8 cellular contexts compared by ENCODE assay signal in the genomic region with DNA sequence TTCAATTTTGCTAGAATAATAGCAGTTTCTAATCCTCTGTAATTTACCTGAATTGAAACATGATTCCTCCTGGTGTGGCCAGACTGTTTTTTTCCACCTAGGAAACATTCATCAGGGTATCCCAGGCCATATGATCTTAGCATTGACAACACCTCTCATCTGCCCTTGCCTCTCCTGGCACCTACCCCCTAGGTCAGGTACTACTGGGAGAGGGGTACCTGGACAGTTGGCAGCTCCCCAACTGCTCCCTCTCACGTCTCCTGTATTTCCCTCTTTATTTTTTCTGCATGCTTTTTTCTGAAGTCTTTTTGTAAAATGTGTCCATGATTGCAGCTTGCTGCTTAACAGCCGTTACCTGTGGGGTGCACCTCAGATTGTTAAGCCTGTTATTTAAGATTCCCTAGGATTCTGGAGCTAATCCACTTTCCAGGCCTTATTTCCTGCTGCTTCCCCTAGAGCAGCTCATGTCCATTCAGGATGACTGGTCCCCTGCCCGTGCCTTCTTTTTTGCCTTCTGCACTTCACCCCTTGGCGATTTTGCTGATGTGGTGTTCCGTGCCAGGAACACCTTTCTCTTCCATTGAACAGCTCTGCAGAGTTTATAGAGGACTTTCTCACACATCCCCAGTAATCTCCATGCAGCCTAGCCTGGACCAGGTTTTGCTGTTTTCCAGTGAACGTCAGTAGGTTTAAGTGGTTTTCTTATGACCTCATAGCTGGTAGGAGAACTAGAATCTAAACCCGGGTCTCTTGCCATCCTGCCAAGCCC. TPM values are rescaled to one million over a fixed set of nuclear protein-coding genes. Genes with fewer than 3 reads are reported as not detected.
DNase-seq lines count a peak whose midpoint lies in the region; ATAC-seq and TF ChIP-seq lines count a peak whose summit lies in the region.

No MANE protein-coding gene starts in this region.

- no peak overlapping the region for H2BK12ac ChIP-seq in neuronal stem cell (ENCODE audit: low read length)

- H3K18ac ChIP-seq in neuronal stem cell (ENCODE audit: low read length): no peak overlapping the region

- H2BK5ac ChIP-seq in neuronal stem cell (ENCODE audit: low read length): no peak overlapping the region

- DNase-seq in NCI-H69 (lab: John Stamatoyannopoulos, UW): peak; percentile 92
- DNase-seq in epithelial cell of proximal tubule (ENCODE audit: low read depth): peak; percentile 19
- peak; percentile 35 for DNase-seq in neuronal stem cell (ENCODE audit: low spot score)
- DNase-seq in GDM1 (lab: John Stamatoyannopoulos, UW): no peak

- no peak overlapping the region for H2BK15ac ChIP-seq in neuronal stem cell (ENCODE audit: low read length)

- H3K4me3 ChIP-seq in HEK293 (ENCODE audit: low read depth, low read length) (0 out of 2 replicates have a peak overlapping the region, but pooled peaks have one; percentile 12), epithelial cell of proximal tubule (ENCODE audit: low read depth, low read length) (peak overlapping the region; percentile 17), neuronal stem cell (ENCODE audit: low read length in 2 of 2) (peak overlapping the region in 1 of 2 donors; percentile 2)

- H3K4me1 ChIP-seq in HEK293 (ENCODE audit: control insufficient read depth, insufficient read depth, low read length) (no peaks in the 10 kb centered on the region), neuronal stem cell (ENCODE audit: control insufficient read depth in 2 of 2, insufficient read depth in 1 of 2, low read depth in 1 of 2, low read length in 2 of 2) (peaks cover 3% of the 10 kb centered on the region in 2 donors)

- no CpG with 5 or more reads among the region's 7 CpGs for WGBS in neuronal stem cell (ENCODE audit: extremely low coverage in 2 of 2, insufficient read length in 2 of 2, insufficient replicate concordance in 1 of 2), 2 donors

- no peak overlapping the region for H3K4ac ChIP-seq in neuronal stem cell (ENCODE audit: low read length)

- H2AFZ ChIP-seq in neuronal stem cell (ENCODE audit: low read length): no peak overlapping the region

- no peak overlapping the region for H2AK5ac ChIP-seq in neuronal stem cell (ENCODE audit: low read depth, low read length)

- H3K27me3 ChIP-seq in neuronal stem cell (ENCODE audit: control insufficient read depth in 3 of 3, insufficient read depth in 3 of 3, low read depth in 1 of 3, low read length in 3 of 3): no peaks in the 10 kb centered on the region

- ATAC-seq in GM19452 (IDR thresholded peaks at IDR 0.05; ENCODE audit: unreplicated experiment) (no peak), HG02981 (IDR thresholded peaks at IDR 0.05; ENCODE audit: unreplicated experiment) (no peak), HG02973 (IDR thresholded peaks at IDR 0.05; ENCODE audit: unreplicated experiment) (no peak)

- H3K4me2 ChIP-seq in neuronal stem cell (ENCODE audit: insufficient read depth, low read length, poor library complexity, severe bottlenecking): no peak overlapping the region

- H3K9me3 ChIP-seq in HEK293 (ENCODE audit: control insufficient read depth, insufficient read depth, low read depth, low read length) (no peaks in the 10 kb centered on the region), neuronal stem cell (replicated peaks in 1 of 2; ENCODE audit: control insufficient read depth in 2 of 2, insufficient read depth in 1 of 2, low read depth in 1 of 2, low read length in 2 of 2) (no peaks in the 10 kb centered on the region)

- no peaks in the 10 kb centered on the region for H3K36me3 ChIP-seq in HEK293 (ENCODE audit: control insufficient read depth in 2 of 2, insufficient read depth in 1 of 2, low read length in 2 of 2)
- H3K36me3 ChIP-seq in neuronal stem cell (replicated peaks in 1 of 2; ENCODE audit: control insufficient read depth in 2 of 2, insufficient read depth in 2 of 2, low read length in 2 of 2): peaks cover 0 to 1% of the 10 kb centered on the region in 2 donors

- no peaks in the 10 kb centered on the region for H3K79me1 ChIP-seq in neuronal stem cell (ENCODE audit: low read depth, low read length)

- POLR2A ChIA-PET in HEK293 (lab: Yijun Ruan, JAX): interaction anchor here (0.6 to 1.0 kb wide), 5 partner anchors 19 to 405 kb away, joined by 3 to 8 read pairs (median 3); a partner anchor contains a TSS

- CTCF ChIA-PET in HEK293 (lab: Yijun Ruan, JAX): interaction anchor here (0.7 to 1.1 kb wide), 3 partner anchors 9 to 619 kb away, joined by 3 to 9 read pairs (median 6); no protein-coding TSS in a partner anchor

- H4K8ac ChIP-seq in neuronal stem cell (ENCODE audit: low read depth, low read length): no peak overlapping the region

- H3K9ac ChIP-seq in neuronal stem cell (ENCODE audit: low read depth, low read length, poor library complexity): no peak overlapping the region

- no peak overlapping the region for H2BK120ac ChIP-seq in neuronal stem cell (ENCODE audit: low read depth, low read length)

- H3K23ac ChIP-seq in neuronal stem cell (ENCODE audit: low read depth, low read length, poor library complexity): no peak overlapping the region

- H3K14ac ChIP-seq in neuronal stem cell (ENCODE audit: low read length): no peak overlapping the region

- H3K27ac ChIP-seq in HEK293 (ENCODE audit: extremely low read depth, low read depth, low read length): no peak overlapping the region
- H3K27ac ChIP-seq in neuronal stem cell (replicated peaks; ENCODE audit: low read length): no peak overlapping the region

- H4K91ac ChIP-seq in neuronal stem cell (ENCODE audit: low read depth, low read length, poor library complexity): no peak overlapping the region

- TF ChIP-seq CTCF in HEK293 (tag by site-specific recombination; IDR thresholded peaks at IDR 0.05) (no peak), epithelial cell of proximal tubule (conservative IDR thresholded peaks at IDR 0.05; ENCODE audit: low read depth, low read length) (no peak)

TF ChIP-seq in HEK293, 187 proteins besides CTCF, POLR2A, EP300 and RAD21 (continues in another document):
- TF ChIP-seq, protein P1, sequence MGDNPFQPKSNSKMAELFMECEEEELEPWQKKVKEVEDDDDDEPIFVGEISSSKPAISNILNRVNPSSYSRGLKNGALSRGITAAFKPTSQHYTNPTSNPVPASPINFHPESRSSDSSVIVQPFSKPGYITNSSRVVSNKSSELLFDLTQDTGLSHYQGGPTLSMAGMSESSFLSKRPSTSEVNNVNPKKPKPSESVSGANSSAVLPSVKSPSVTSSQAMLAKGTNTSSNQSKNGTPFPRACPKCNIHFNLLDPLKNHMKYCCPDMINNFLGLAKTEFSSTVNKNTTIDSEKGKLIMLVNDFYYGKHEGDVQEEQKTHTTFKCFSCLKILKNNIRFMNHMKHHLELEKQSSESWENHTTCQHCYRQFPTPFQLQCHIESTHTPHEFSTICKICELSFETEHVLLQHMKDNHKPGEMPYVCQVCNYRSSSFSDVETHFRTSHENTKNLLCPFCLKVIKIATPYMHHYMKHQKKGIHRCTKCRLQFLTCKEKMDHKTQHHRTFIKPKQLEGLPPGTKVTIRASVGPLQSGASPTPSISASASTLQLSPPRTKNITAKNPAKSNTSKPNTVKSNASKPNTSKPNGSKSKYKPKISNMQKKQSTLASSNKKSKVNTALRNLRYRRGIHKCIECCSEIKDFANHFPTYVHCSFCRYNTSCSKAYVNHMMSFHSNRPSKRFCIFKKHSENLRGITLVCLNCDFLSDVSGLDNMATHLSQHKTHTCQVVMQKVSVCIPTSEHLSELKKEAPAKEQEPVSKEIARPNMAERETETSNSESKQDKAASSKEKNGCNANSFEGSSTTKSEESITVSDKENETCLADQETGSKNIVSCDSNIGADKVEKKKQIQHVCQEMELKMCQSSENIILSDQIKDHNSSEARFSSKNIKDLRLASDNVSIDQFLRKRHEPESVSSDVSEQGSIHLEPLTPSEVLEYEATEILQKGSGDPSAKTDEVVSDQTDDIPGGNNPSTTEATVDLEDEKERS (tag by site-specific recombination; IDR thresholded peaks at IDR 0.05): no peak
- TF ChIP-seq ZNF202 (tag by site-specific recombination; IDR thresholded peaks at IDR 0.05; ENCODE audit: borderline replicate concordance) (no peak), ZSCAN23 (tag by site-specific recombination; IDR thresholded peaks at IDR 0.05) (no peak), HOXC10 (CRISPR knock-in tag; IDR thresholded peaks at IDR 0.05) (no peak), ZNF785 (tag by site-specific recombination; IDR thresholded peaks at IDR 0.05) (no peak), ZNF155 (tag by site-specific recombination; IDR thresholded peaks at IDR 0.05) (no peak), MZF1 (tag by site-specific recombination; IDR thresholded peaks at IDR 0.05; ENCODE audit: borderline replicate concordance) (0 out of 2 replicates have a peak, but pooled peaks have one; percentile 26), HOXD13 (CRISPR knock-in tag; IDR thresholded peaks at IDR 0.05; ENCODE audit: borderline replicate concordance) (no peak)
- TF ChIP-seq, protein P2, sequence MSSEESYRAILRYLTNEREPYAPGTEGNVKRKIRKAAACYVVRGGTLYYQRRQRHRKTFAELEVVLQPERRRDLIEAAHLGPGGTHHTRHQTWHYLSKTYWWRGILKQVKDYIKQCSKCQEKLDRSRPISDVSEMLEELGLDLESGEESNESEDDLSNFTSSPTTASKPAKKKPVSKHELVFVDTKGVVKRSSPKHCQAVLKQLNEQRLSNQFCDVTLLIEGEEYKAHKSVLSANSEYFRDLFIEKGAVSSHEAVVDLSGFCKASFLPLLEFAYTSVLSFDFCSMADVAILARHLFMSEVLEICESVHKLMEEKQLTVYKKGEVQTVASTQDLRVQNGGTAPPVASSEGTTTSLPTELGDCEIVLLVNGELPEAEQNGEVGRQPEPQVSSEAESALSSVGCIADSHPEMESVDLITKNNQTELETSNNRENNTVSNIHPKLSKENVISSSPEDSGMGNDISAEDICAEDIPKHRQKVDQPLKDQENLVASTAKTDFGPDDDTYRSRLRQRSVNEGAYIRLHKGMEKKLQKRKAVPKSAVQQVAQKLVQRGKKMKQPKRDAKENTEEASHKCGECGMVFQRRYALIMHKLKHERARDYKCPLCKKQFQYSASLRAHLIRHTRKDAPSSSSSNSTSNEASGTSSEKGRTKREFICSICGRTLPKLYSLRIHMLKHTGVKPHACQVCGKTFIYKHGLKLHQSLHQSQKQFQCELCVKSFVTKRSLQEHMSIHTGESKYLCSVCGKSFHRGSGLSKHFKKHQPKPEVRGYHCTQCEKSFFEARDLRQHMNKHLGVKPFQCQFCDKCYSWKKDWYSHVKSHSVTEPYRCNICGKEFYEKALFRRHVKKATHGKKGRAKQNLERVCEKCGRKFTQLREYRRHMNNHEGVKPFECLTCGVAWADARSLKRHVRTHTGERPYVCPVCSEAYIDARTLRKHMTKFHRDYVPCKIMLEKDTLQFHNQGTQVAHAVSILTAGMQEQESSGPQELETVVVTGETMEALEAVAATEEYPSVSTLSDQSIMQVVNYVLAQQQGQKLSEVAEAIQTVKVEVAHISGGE (tag by site-specific recombination; conservative IDR thresholded peaks at IDR 0.05; ENCODE audit: low read depth): no peak

RNA-seq across cellular contexts. Expression of a gene that starts 33.6 kb away (rescaled TPM):
- 6.1 and 6.9 TPM in 2 replicates for total RNA-seq in epithelial cell of proximal tubule
- polyA plus RNA-seq in neuronal stem cell (2013, experiment 1 of 2): 7.6 TPM
- 7.6 TPM for polyA plus RNA-seq in neuronal stem cell (2013, experiment 2 of 2)
